Comparison of ENCODE assay signal across 1 cellular context in genomic region chr3:155070932-155071387, GRCh38.
TF ChIP-seq lines count a peak whose summit lies in the region.

No MANE protein-coding gene starts in this region.

TF ChIP-seq in H1, 55 proteins besides CTCF, POLR2A, EP300 and RAD21:
- no peak for TF ChIP-seq SIRT6 (IDR thresholded peaks at IDR 0.05; ENCODE audit: low read length)
- TF ChIP-seq SUZ12 (IDR thresholded peaks at IDR 0.05; ENCODE audit: low read length), result no peak
- TF ChIP-seq CHD7 (IDR thresholded peaks at IDR 0.05; ENCODE audit: insufficient replicate concordance, low read length), result no peak
- no peak for TF ChIP-seq ATF3 (IDR thresholded peaks at IDR 0.05; ENCODE audit: insufficient read depth, low read depth, low read length)
- no peak for TF ChIP-seq MAFK (IDR thresholded peaks at IDR 0.05; ENCODE audit: low read depth, low read length)
- TF ChIP-seq TAF1 (IDR thresholded peaks at IDR 0.05; ENCODE audit: low read depth, low read length), result no peak
- TF ChIP-seq BCL11A (IDR thresholded peaks at IDR 0.05; ENCODE audit: low read depth in 2 of 2, low read length in 2 of 2), result no peak
- no peak for TF ChIP-seq E2F6 (IDR thresholded peaks at IDR 0.05)
- TF ChIP-seq NRF1 (IDR thresholded peaks at IDR 0.05; ENCODE audit: low read depth, low read length), result no peak
TF ChIP-seq in H1: peak in this region for 0.
